In genomic region chr3:165954171-165954570, GRCh38 we compare ENCODE assay signal across 28 cellular contexts.
"Had no signal": no experiment of that assay in that cellular context is flagged by ENCODE, and none has a peak within 500 bp of the region (broad histone marks: within the 10 kb centered on the region; RNA-seq: fewer than 3 reads in every experiment).

No MANE protein-coding gene starts in this region.

- H3K27ac ChIP-seq: colonic mucosa, coronary artery, dorsolateral prefrontal cortex, epithelial cell of prostate, esophagus muscularis mucosa, esophagus squamous epithelium, foreskin keratinocyte, gastrocnemius medialis, gastroesophageal sphincter, heart left ventricle, heart right ventricle had no signal

- ATAC-seq: effector memory CD8-positive, alpha-beta T cell; esophagus mucosa; foreskin keratinocyte; gastrocnemius medialis; gastroesophageal sphincter; heart left ventricle; heart right ventricle had no signal

- DNase-seq: colonic mucosa; cortex of kidney; dermis blood vessel endothelial cell; dorsolateral prefrontal cortex; effector CD4-positive, alpha-beta T cell; effector CD8-positive, alpha-beta T cell; effector memory CD4-positive, alpha-beta T cell; effector memory CD8-positive, alpha-beta T cell; endodermal cell; erythroblast; esophagus squamous epithelium; foreskin fibroblast; foreskin keratinocyte; foreskin melanocyte; gastrocnemius medialis; glutamatergic neuron; head of caudate nucleus; heart left ventricle; heart right ventricle had no signal

- H3K4me1 ChIP-seq: colonic mucosa, esophagus muscularis mucosa, esophagus squamous epithelium, foreskin keratinocyte, gastrocnemius medialis, gastroesophageal sphincter, heart left ventricle, heart right ventricle had no signal

- H3K36me3 ChIP-seq: colonic mucosa, esophagus muscularis mucosa, esophagus squamous epithelium, gastrocnemius medialis, gastroesophageal sphincter, heart left ventricle, heart right ventricle had no signal

- H3K9me3 ChIP-seq: colonic mucosa, esophagus muscularis mucosa, esophagus squamous epithelium, gastrocnemius medialis, gastroesophageal sphincter had no signal

- FAIRE-seq: colon, endometrium, endothelial cell of umbilical vein, frontal cortex had no signal

- H3K4me3 ChIP-seq: colonic mucosa, coronary artery, dorsolateral prefrontal cortex, esophagus muscularis mucosa, esophagus squamous epithelium, gastrocnemius medialis, gastroesophageal sphincter, heart left ventricle, heart right ventricle had no signal

- H3K27me3 ChIP-seq: colonic mucosa, dorsolateral prefrontal cortex, esophagus muscularis mucosa, esophagus squamous epithelium, foreskin keratinocyte, gastrocnemius medialis, gastroesophageal sphincter, heart left ventricle, heart right ventricle had no signal
